1 cellular context compared by ENCODE assay signal in the genomic region with DNA sequence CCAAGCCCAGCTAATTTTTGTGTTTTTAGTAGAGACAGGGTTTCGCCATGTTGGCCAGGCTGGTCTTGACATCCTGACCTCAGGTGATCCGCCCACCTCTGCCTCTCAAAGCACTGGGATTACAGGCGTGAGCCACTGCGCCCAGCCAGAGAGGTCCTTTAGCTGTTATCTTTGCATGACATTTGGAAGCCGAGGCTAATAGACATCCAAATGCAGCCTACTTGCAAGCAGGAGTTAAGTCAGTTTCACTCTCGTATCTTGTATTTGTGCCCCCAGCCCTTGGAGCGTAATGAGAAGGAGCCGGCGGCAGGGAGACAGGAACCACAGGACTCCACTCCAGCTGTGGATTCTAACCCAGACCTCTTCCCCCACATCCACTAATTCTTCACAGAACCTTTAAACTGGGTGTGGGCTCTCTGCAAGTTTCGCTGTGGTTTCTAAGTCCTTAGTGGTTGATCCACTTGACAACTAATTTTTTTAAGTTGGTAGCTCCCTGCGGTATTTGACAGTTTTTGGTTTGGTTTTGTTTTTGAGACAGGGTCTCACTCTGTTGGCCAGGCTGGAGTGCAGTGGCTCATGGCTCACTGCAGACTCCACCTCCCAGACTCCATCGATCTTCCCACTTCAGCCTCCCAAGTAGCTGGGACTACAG.
TF ChIP-seq lines count a peak whose summit lies in the region.

No MANE protein-coding gene starts in this region.

TF ChIP-seq in HEK293, 187 proteins besides CTCF, POLR2A, EP300 and RAD21 (continued from another document):
- peak; percentile 72 for TF ChIP-seq ZNF121 (tag by site-specific recombination; IDR thresholded peaks at IDR 0.05)
- TF ChIP-seq KLF10 (tag by site-specific recombination; IDR thresholded peaks at IDR 0.05), result no peak
- no peak for TF ChIP-seq BCL6B (tag by site-specific recombination; IDR thresholded peaks at IDR 0.05)
- TF ChIP-seq KLF16 (tag by site-specific recombination; IDR thresholded peaks at IDR 0.05), result no peak
